ENCODE assay signal across 12 cellular contexts in the genomic region with DNA sequence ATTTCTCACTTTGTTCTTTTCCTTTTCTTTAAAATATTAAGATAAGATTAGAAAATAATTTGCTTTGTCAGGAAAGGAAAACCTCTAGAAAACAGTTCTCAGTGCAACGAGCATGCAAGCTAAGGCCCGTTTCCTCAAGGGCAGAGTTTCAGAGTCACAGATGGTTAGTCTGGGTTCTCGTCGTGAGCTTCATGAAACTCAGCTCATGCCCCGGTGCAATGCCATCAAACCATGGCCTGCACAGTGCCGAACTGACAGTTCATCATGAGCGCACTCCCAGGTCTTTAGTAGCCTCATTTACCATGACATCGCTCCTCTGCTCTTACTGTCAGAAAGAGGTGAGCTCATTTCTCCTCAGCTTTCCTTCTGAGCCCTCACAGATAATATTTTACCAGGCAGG.
A peak's percentile ranks its signal among the peaks of the same experiment; 100 is the strongest.
DNase-seq lines count a peak whose midpoint lies in the region; ATAC-seq and TF ChIP-seq lines count a peak whose summit lies in the region.
"Had no signal": no experiment of that assay in that cellular context is flagged by ENCODE, and none has a peak within 500 bp of the region (broad histone marks: within the 10 kb centered on the region; RNA-seq: fewer than 3 reads in every experiment).

No MANE protein-coding gene starts in this region.

- peaks cover 31% of the 10 kb centered on the region for H3K4me1 ChIP-seq in DOHH2 (ENCODE audit: control insufficient read depth, low read length)
- no peaks in the 10 kb centered on the region for H3K4me1 ChIP-seq in hepatocyte (ENCODE audit: insufficient read depth)
- no peaks in the 10 kb centered on the region for H3K4me1 ChIP-seq in upper lobe of right lung

- intact Hi-C loops in upper lobe of right lung (cut with DNase I): no loop called here

- H3K9me3 ChIP-seq in DOHH2 (ENCODE audit: control insufficient read depth, insufficient read depth, low read length) (no peaks in the 10 kb centered on the region), hepatocyte (ENCODE audit: low read depth) (no peaks in the 10 kb centered on the region), upper lobe of right lung (no peaks in the 10 kb centered on the region)
- H3K9me3 ChIP-seq: thoracic aorta had no signal

- no peak overlapping the region for H2AFZ ChIP-seq in hepatocyte

- peak overlapping the region; percentile 58 for H3K27ac ChIP-seq in DOHH2 (ENCODE audit: low read depth, low read length)
- no peak overlapping the region for H3K27ac ChIP-seq in hepatocyte
- H3K27ac ChIP-seq in upper lobe of right lung: no peak overlapping the region
- H3K27ac ChIP-seq: thoracic aorta had no signal

- TF ChIP-seq CTCF in DOHH2 (IDR thresholded peaks at IDR 0.05; ENCODE audit: low read depth, low read length, poor library complexity, severe bottlenecking) (no peak), hepatocyte (IDR thresholded peaks at IDR 0.05; ENCODE audit: poor library complexity) (no peak), upper lobe of right lung (IDR thresholded peaks at IDR 0.05) (no peak)

- ATAC-seq in GM19328 (IDR thresholded peaks at IDR 0.05; ENCODE audit: unreplicated experiment) (peak; percentile 51), HG02642 (IDR thresholded peaks at IDR 0.05; ENCODE audit: poor library complexity, unreplicated experiment) (peak; percentile 87), HG03432 (IDR thresholded peaks at IDR 0.05; ENCODE audit: unreplicated experiment) (peak; percentile 87), upper lobe of right lung (no peak)
- ATAC-seq: effector memory CD8-positive, alpha-beta T cell had no signal

- H4K20me1 ChIP-seq in DOHH2 (ENCODE audit: control insufficient read depth, insufficient read depth, low read depth, low read length) (no peaks in the 10 kb centered on the region), hepatocyte (ENCODE audit: insufficient read depth, poor library complexity, severe bottlenecking) (no peaks in the 10 kb centered on the region)

- H3K27me3 ChIP-seq in DOHH2 (ENCODE audit: control insufficient read depth, low read length) (no peaks in the 10 kb centered on the region), hepatocyte (no peaks in the 10 kb centered on the region), upper lobe of right lung (peaks cover 30% of the 10 kb centered on the region)

- H3K4me3 ChIP-seq in DOHH2 (ENCODE audit: low read length) (0 out of 2 replicates have a peak overlapping the region, but pooled peaks have one; percentile 16), hepatocyte (no peak overlapping the region), upper lobe of right lung (no peak overlapping the region)
- H3K4me3 ChIP-seq: thoracic aorta had no signal

- peaks cover 3% of the 10 kb centered on the region for H3F3A ChIP-seq in DOHH2 (ENCODE audit: control insufficient read depth, insufficient read depth)

- H3K79me2 ChIP-seq in DOHH2 (ENCODE audit: control insufficient read depth, low read length) (no peaks in the 10 kb centered on the region), hepatocyte (no peaks in the 10 kb centered on the region)

- H3K4me2 ChIP-seq in DOHH2 (ENCODE audit: low read length) (peak overlapping the region; percentile 57), hepatocyte (no peak overlapping the region)

- 88% methylated on average over 8 of the region's 8 CpGs for WGBS in hepatocyte (ENCODE audit: low lambda C conversion rate, missing lambda C conversion rate)

- H3K9me2 ChIP-seq in DOHH2 (replicated peaks; ENCODE audit: control insufficient read depth, low read length) (no peaks in the 10 kb centered on the region), hepatocyte (replicated peaks; ENCODE audit: insufficient read depth) (no peaks in the 10 kb centered on the region)

- DNase-seq in hepatocyte (ENCODE audit: low spot score) (no peak), upper lobe of right lung (no peak), NCI-H1694 treated with DMSO at 0.1 percent for 48 hours (lab: John Stamatoyannopoulos, UW) (no peak)
- DNase-seq in activated CD4-positive, alpha-beta T cell treated with anti-CD3 and anti-CD28 coated beads for 48 hours: no peak
- DNase-seq: Calu3; effector memory CD8-positive, alpha-beta T cell; Kasumi-1 had no signal

- H3K36me3 ChIP-seq in DOHH2 (ENCODE audit: control insufficient read depth, low read length) (no peaks in the 10 kb centered on the region), hepatocyte (replicated peaks; ENCODE audit: insufficient read depth, low read depth) (no peaks in the 10 kb centered on the region), upper lobe of right lung (no peaks in the 10 kb centered on the region)
- H3K36me3 ChIP-seq: thoracic aorta had no signal
